In genomic region chr9:91758491-91758981, GRCh38 we compare ENCODE assay signal across 9 cellular contexts.
A peak's percentile ranks its signal among the peaks of the same experiment; 100 is the strongest.
DNase-seq lines count a peak whose midpoint lies in the region; ATAC-seq and TF ChIP-seq lines count a peak whose summit lies in the region.
"Had no signal": no experiment of that assay in that cellular context is flagged by ENCODE, and none has a peak within 500 bp of the region (broad histone marks: within the 10 kb centered on the region; RNA-seq: fewer than 3 reads in every experiment).

No MANE protein-coding gene starts in this region.

- H3K36me3 ChIP-seq in testis (ENCODE audit: low read depth, missing control alignments), result no peaks in the 10 kb centered on the region
- H3K36me3 ChIP-seq: thoracic aorta had no signal

- no peak overlapping the region for H3K27ac ChIP-seq in testis
- H3K27ac ChIP-seq: thoracic aorta had no signal

- H3K27me3 Mint-ChIP-seq in activated T-cell treated with anti-CD3 and anti-CD28 coated beads, Interleukin-2, amount 50 U/mL, for 72 hours (ENCODE audit: low read depth), result peaks cover 6% of the 10 kb centered on the region

- H3K27ac Mint-ChIP-seq in activated T-cell treated with anti-CD3 and anti-CD28 coated beads, Interleukin-2, amount 50 U/mL, for 72 hours, result no peak overlapping the region

- no peaks in the 10 kb centered on the region for H3K9me3 ChIP-seq in testis
- H3K9me3 ChIP-seq: thoracic aorta had no signal

- no peaks in the 10 kb centered on the region for H3K4me1 Mint-ChIP-seq in activated T-cell treated with anti-CD3 and anti-CD28 coated beads, Interleukin-2, amount 50 U/mL, for 72 hours (ENCODE audit: low read depth)

- H3K4me3 Mint-ChIP-seq in activated T-cell treated with anti-CD3 and anti-CD28 coated beads, Interleukin-2, amount 50 U/mL, for 72 hours, result no peak overlapping the region

- H3K27me3 ChIP-seq in testis, result no peaks in the 10 kb centered on the region

- DNase-seq in SIG-M5 treated with dmso at 0.1 percent for 504 hours (lab: John Stamatoyannopoulos, UW; ENCODE audit: unreplicated experiment) (peak; percentile 43), SIG-M5 (lab: John Stamatoyannopoulos, UW) (no peak), LoVo (ENCODE audit: low spot score) (peak; percentile 16), iPS-NIHi11 (ENCODE audit: low spot score) (peak; percentile 71), testis (peak; percentile 54)
- DNase-seq in activated T-cell treated with anti-CD3 and anti-CD28 coated beads, Interleukin-2, amount 50 U/mL, for 72 hours, result peak; percentile 37 to 52

- no peak for TF ChIP-seq POLR2A in testis (IDR thresholded peaks at IDR 0.05)

- 65 to 71% methylated on average over 5 of the region's 5 CpGs for WGBS in testis, 2 donors

- H3K36me3 Mint-ChIP-seq in activated T-cell treated with anti-CD3 and anti-CD28 coated beads, Interleukin-2, amount 50 U/mL, for 72 hours (ENCODE audit: insufficient read depth in 2 of 2), result no peaks in the 10 kb centered on the region

- intact Hi-C loops in testis (cut with DNase I; ENCODE audit: low total_unique reads), result no loop called here

- TF ChIP-seq CTCF in testis (IDR thresholded peaks at IDR 0.05), result peak in 2 of 3 experiments; percentile 8 to 30

- ATAC-seq in GM21737 (IDR thresholded peaks at IDR 0.05; ENCODE audit: unreplicated experiment) (peak; percentile 87), GM19328 (IDR thresholded peaks at IDR 0.05; ENCODE audit: unreplicated experiment) (no peak)
- ATAC-seq in activated T-cell treated with anti-CD3 and anti-CD28 coated beads, Interleukin-2, amount 50 U/mL, for 72 hours (replicated peaks in 1 of 2), result no peak

- no peaks in the 10 kb centered on the region for H3K4me1 ChIP-seq in testis

- no peaks in the 10 kb centered on the region for H3K9me3 Mint-ChIP-seq in activated T-cell treated with anti-CD3 and anti-CD28 coated beads, Interleukin-2, amount 50 U/mL, for 72 hours

- H3K4me3 ChIP-seq in testis, result no peak overlapping the region
- H3K4me3 ChIP-seq: thoracic aorta had no signal
